In genomic region chr7:30284298-30285066, GRCh38 we compare ENCODE assay signal across 7 cellular contexts. TPM values are rescaled to one million over a fixed set of nuclear protein-coding genes. Genes with fewer than 3 reads are reported as not detected.
DNase-seq lines count a peak whose midpoint lies in the region; ATAC-seq and TF ChIP-seq lines count a peak whose summit lies in the region.

TSS of gene ZNRF2 (plus strand) at chr7:30284597. CDS start at chr7:30285358, 761 bp downstream.

- 2% methylated on average over 46 of the region's 96 CpGs for WGBS in hepatocyte (ENCODE audit: low lambda C conversion rate, missing lambda C conversion rate)

- no peaks in the 10 kb centered on the region for H3K9me3 ChIP-seq in hepatocyte (ENCODE audit: low read depth)

- peaks cover 19% of the 10 kb centered on the region for H3K36me3 Mint-ChIP-seq in T-helper 2 cell treated with Interferon-gamma antibody and Interleukin-4, amounts not matched to agents 5 μg/mL and 100 μg/mL, for 36 hours (ENCODE audit: low read depth)

- in situ Hi-C loops in astrocyte of the cerebellum (cut with HindIII; ENCODE audit: low sequenced_read_pairs) = no loop called here

- H3K9me3 Mint-ChIP-seq in T-helper 2 cell treated with Interferon-gamma antibody and Interleukin-4, amounts not matched to agents 5 μg/mL and 100 μg/mL, for 36 hours = peaks cover 12% of the 10 kb centered on the region

- H3K4me2 ChIP-seq in hepatocyte = peak within 1 kb of the TSS; percentile 67

- H3K27me3 ChIP-seq in hepatocyte = no peaks in the 10 kb centered on the region

- peaks cover 30% of the 10 kb centered on the region for H3K79me2 ChIP-seq in hepatocyte

- ATAC-seq in GM18505 (IDR thresholded peaks at IDR 0.05; ENCODE audit: unreplicated experiment) = peak; percentile 81
- peak; percentile 84 for ATAC-seq in HG02973 (IDR thresholded peaks at IDR 0.05; ENCODE audit: unreplicated experiment)

- no peaks in the 10 kb centered on the region for H3K36me3 ChIP-seq in hepatocyte (replicated peaks; ENCODE audit: insufficient read depth, low read depth)

- peak within 1 kb of the TSS; percentile 88 for H3K27ac Mint-ChIP-seq in T-helper 2 cell treated with Interferon-gamma antibody and Interleukin-4, amounts not matched to agents 5 μg/mL and 100 μg/mL, for 36 hours

- no peaks in the 10 kb centered on the region for H3K27me3 Mint-ChIP-seq in T-helper 2 cell treated with Interferon-gamma antibody and Interleukin-4, amounts not matched to agents 5 μg/mL and 100 μg/mL, for 36 hours (ENCODE audit: low read depth)

- no peaks in the 10 kb centered on the region for H3K9me2 ChIP-seq in hepatocyte (replicated peaks; ENCODE audit: insufficient read depth)

- peak within 1 kb of the TSS; percentile 98 for H3K27ac ChIP-seq in hepatocyte

- H4K20me1 ChIP-seq in hepatocyte (ENCODE audit: insufficient read depth, poor library complexity, severe bottlenecking) = no peaks in the 10 kb centered on the region

- DNase-seq in NCI-H1930 (lab: John Stamatoyannopoulos, UW) = peak; percentile 97 to 99
- peak; percentile 99 for DNase-seq in T-helper 2 cell treated with Interferon-gamma antibody and Interleukin-4, amounts not matched to agents 5 μg/mL and 100 μg/mL, for 36 hours (ENCODE audit: low spot score)
- DNase-seq in astrocyte of the cerebellum (ENCODE audit: low read depth) = peak; percentile 94
- peak; percentile 99 for DNase-seq in hepatocyte (ENCODE audit: low spot score)
- peak; percentile 96 for DNase-seq in retina

- H3K4me3 Mint-ChIP-seq in T-helper 2 cell treated with Interferon-gamma antibody and Interleukin-4, amounts not matched to agents 5 μg/mL and 100 μg/mL, for 36 hours = peak within 1 kb of the TSS; percentile 81

- H2AFZ ChIP-seq in hepatocyte = peak within 1 kb of the TSS; percentile 69

- peaks cover 25% of the 10 kb centered on the region for H3K4me1 ChIP-seq in hepatocyte (ENCODE audit: insufficient read depth)

- TF ChIP-seq CTCF in astrocyte of the cerebellum (IDR thresholded peaks at IDR 0.05; ENCODE audit: low read depth, low read length, missing control alignments) (peak; percentile 46), hepatocyte (IDR thresholded peaks at IDR 0.05; ENCODE audit: poor library complexity) (peak; percentile 45)

- TF ChIP-seq POLR2A in GM18505 (IDR thresholded peaks at IDR 0.05; ENCODE audit: borderline replicate concordance, extremely low read depth, insufficient read depth, insufficient read length) = peak; percentile 42

- H3K4me3 ChIP-seq in astrocyte of the cerebellum (ENCODE audit: low read depth, low read length) (peak within 1 kb of the TSS; percentile 80), hepatocyte (peak within 1 kb of the TSS; percentile 62)

- peaks cover 44% of the 10 kb centered on the region for H3K4me1 Mint-ChIP-seq in T-helper 2 cell treated with Interferon-gamma antibody and Interleukin-4, amounts not matched to agents 5 μg/mL and 100 μg/mL, for 36 hours (ENCODE audit: low read depth)

RNA-seq across cellular contexts. Expression of gene ZNRF2, which starts in this region (rescaled TPM):
- total RNA-seq in hepatocyte = 17.7 and 18.8 TPM in 2 replicates
- 11.0 and 11.7 TPM in 2 replicates for polyA plus RNA-seq in hepatocyte

Comparison
In these comparisons a context has a peak if more than half of its experiments do, and no peak if none do; other contexts are left out.
1. Peak in every context shown above with its lines: DNase-seq, ATAC-seq, H3K4me3 ChIP-seq and H3K27ac ChIP-seq.